ENCODE assay signal across 9 cellular contexts in the genomic region with DNA sequence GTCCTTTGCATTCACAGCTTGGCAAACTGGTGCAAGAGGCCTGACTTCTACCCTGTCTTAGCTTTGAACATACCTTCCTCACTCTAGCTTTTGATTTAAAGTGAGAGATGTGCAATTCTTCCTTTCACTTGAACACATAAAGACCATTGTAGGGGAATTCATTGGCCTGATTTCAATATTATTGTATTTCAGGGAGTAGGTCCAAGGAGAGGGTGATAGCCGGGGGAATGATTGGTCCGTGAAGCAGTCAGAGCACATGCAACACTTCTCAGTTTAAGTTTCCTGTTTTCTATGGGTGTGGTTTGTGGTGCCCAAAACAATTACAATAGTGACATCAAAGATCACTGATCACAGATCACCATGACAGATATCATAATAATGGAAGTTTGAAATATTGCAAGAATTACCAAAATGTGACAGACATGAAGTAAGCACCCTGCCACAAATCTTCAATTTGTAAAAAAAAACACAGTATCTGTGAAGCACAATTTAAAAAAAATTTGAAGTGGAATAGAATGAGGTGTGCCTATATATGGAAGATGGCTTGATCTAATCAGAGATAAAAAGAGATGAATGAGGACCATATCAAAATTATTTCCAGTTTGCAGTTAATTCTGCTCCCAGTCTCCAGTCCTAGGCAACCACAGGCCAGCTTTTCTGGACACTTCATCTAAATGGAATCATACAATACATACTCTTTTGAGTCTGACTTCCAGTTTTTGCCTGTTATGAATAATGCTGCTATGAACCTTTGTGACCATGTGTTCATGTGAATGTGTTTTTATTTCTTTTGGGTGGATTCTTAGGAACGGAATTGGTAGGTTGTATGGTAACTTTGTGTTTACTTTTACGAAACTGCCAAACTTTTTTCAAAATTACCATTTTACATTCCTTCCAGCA. TPM values are rescaled to one million over a fixed set of nuclear protein-coding genes. Genes with fewer than 3 reads are reported as not detected.
DNase-seq lines count a peak whose midpoint lies in the region; ATAC-seq and TF ChIP-seq lines count a peak whose summit lies in the region.
"Had no signal": no experiment of that assay in that cellular context is flagged by ENCODE, and none has a peak within 500 bp of the region (broad histone marks: within the 10 kb centered on the region; RNA-seq: fewer than 3 reads in every experiment).

No MANE protein-coding gene starts in this region.

- H3K4me1 Mint-ChIP-seq in T-cell: peaks cover 42 to 75% (median 73%) of the 10 kb centered on the region in 3 donors

- H3K4me3 Mint-ChIP-seq in T-cell: peak overlapping the region; percentile 1 to 18 (median 1)

- peak overlapping the region; percentile 96 to 97 for H3K27ac Mint-ChIP-seq in T-cell

- intact Hi-C loops in left ventricle myocardium inferior (cut with micrococcal nuclease): loop anchor here (5.0 kb wide), 2 partner anchors 182 to 322 kb away; partner anchors contain the start of gene DUSP16

- peaks cover 0 to 12% (median 0%) of the 10 kb centered on the region in 3 donors for H3K9me3 Mint-ChIP-seq in T-cell

- H3K4me3 ChIP-seq in left ventricle myocardium inferior (no peak overlapping the region), thymus (ENCODE audit: low read length) (no peak overlapping the region), H7 (ENCODE audit: insufficient read depth, low read depth, low read length) (no peak overlapping the region)

- CTCF ChIA-PET in T-cell (lab: Charles Lee): interaction anchor here (0.9 to 2.0 kb wide), 14 partner anchors 13 to 357 kb away, joined by 3 to 11 read pairs (median 5); partner anchors contain the start of genes BORCS5 (in 1 of the 2) and DUSP16 (in 1 of the 2)

- no peaks in the 10 kb centered on the region for H3K27me3 Mint-ChIP-seq in T-cell

- WGBS in thymus: 66% methylated on average over 4 of the region's 4 CpGs

- DNase-seq in activated CD8-positive, alpha-beta memory T cell treated with anti-CD3 and anti-CD28 coated beads, Interleukin-2, amount 50 U/mL, for 1 hour (ENCODE audit: extremely low read depth): peak; percentile 40
- no peak for DNase-seq in activated CD8-positive, alpha-beta memory T cell treated with anti-CD3 and anti-CD28 coated beads for 24 hours
- DNase-seq in T-cell (peak in 29 of 34 experiments; percentile 12 to 71 (median 49)), left ventricle myocardium inferior (no peak), H7 (no peak), KBM-7 (no peak)
- no peak for DNase-seq in stimulated activated CD4-positive, alpha-beta T cell treated with anti-CD3 and anti-CD28 coated beads, Interleukin-12 subunit alpha, Interleukin-12 subunit beta, amount 100 ng/mL, for 4 hours
- DNase-seq: AML-193 had no signal

- H3K4me1 ChIP-seq in left ventricle myocardium inferior (peaks cover 14% of the 10 kb centered on the region), thymus (ENCODE audit: control insufficient read depth, insufficient read depth, low read length) (peaks cover 19% of the 10 kb centered on the region)

- in situ Hi-C loops in KBM-7 (cut with MboI; ENCODE audit: low pct_unique_long_range_greater_than_20kb, low sequenced_read_pairs): loop anchor here (25.0 kb wide), 1 partner anchor 307 kb away; the partner anchor contains the start of gene GPR19

- ATAC-seq in T-cell (replicated peaks in 1 of 4): peak; percentile 71 to 82 (median 76)

- TF ChIP-seq CTCF in left ventricle myocardium inferior (IDR thresholded peaks at IDR 0.05; ENCODE audit: borderline replicate concordance): no peak

- H3K36me3 Mint-ChIP-seq in T-cell: peaks cover 47% of the 10 kb centered on the region

- POLR2A ChIA-PET in T-cell (lab: Charles Lee): interaction anchor here (0.5 to 2.0 kb wide), 19 partner anchors 22 to 823 kb away, joined by 3 to 16 read pairs (median 4); partner anchors contain the start of gene DUSP16 (in 1 of the 2)

- H3K36me3 ChIP-seq in left ventricle myocardium inferior: no peaks in the 10 kb centered on the region
- H3K36me3 ChIP-seq in thymus (ENCODE audit: control insufficient read depth, insufficient read depth): no peaks in the 10 kb centered on the region
- no peaks in the 10 kb centered on the region for H3K36me3 ChIP-seq in H7 (replicated peaks; ENCODE audit: control insufficient read depth, insufficient read depth, low read length)

- H3K27me3 ChIP-seq in left ventricle myocardium inferior (ENCODE audit: low read depth) (no peaks in the 10 kb centered on the region), thymus (ENCODE audit: control insufficient read depth, insufficient read depth) (no peaks in the 10 kb centered on the region), H7 (ENCODE audit: control insufficient read depth, insufficient read depth, low read length) (no peaks in the 10 kb centered on the region)

- no peaks in the 10 kb centered on the region for H3K9me3 ChIP-seq in left ventricle myocardium inferior (replicated peaks)
- no peaks in the 10 kb centered on the region for H3K9me3 ChIP-seq in thymus (ENCODE audit: control insufficient read depth)

- H3K27ac ChIP-seq in left ventricle myocardium inferior (replicated peaks) (peak overlapping the region; percentile 47), thymus (ENCODE audit: low read depth) (peak overlapping the region; percentile 81)

RNA-seq across cellular contexts. Expression of gene BORCS5, which starts 23.2 kb away (rescaled TPM):
- total RNA-seq in T-cell (10 to 100 TPM; 18.0 to 34.0 (median 25.5) TPM), left ventricle myocardium inferior (8.7 TPM)
- 7.0 TPM for polyA plus RNA-seq in thymus
- total RNA-seq in H7 (2014; rRNA removed; shearing (Covaris generic)): 7.4 and 7.5 TPM in 2 replicates

RNA-seq across cellular contexts. Expression of gene MANSC1, which starts 30.0 kb away (rescaled TPM):
- total RNA-seq in T-cell: 1 to 10 TPM in 2 of 5 donors, under 1 TPM in 3; 0.16 to 1.6 (median 0.96) TPM
- 8.7 TPM for total RNA-seq in left ventricle myocardium inferior
- 4.6 TPM for polyA plus RNA-seq in thymus
- total RNA-seq in H7 (2014; rRNA removed; shearing (Covaris generic)): 0.94 and 2.3 TPM in 2 replicates

Comparison
In these comparisons a context has a peak if more than half of its experiments do, and no peak if none do; other contexts are left out.
1. DNase-seq: peak in activated CD8-positive, alpha-beta memory T cell treated with anti-CD3 and anti-CD28 coated beads, Interleukin-2, amount 50 U/mL, for 1 hour (single experiment) and T-cell (29 of 34); none in activated CD8-positive, alpha-beta memory T cell treated with anti-CD3 and anti-CD28 coated beads for 24 hours (single experiment), left ventricle myocardium inferior (single experiment), H7 (single experiment), KBM-7 (single experiment) and stimulated activated CD4-positive, alpha-beta T cell treated with anti-CD3 and anti-CD28 coated beads, Interleukin-12 subunit alpha, Interleukin-12 subunit beta, amount 100 ng/mL, for 4 hours (single experiment).